ENCODE assay signal across 2 cellular contexts in the genomic region with DNA sequence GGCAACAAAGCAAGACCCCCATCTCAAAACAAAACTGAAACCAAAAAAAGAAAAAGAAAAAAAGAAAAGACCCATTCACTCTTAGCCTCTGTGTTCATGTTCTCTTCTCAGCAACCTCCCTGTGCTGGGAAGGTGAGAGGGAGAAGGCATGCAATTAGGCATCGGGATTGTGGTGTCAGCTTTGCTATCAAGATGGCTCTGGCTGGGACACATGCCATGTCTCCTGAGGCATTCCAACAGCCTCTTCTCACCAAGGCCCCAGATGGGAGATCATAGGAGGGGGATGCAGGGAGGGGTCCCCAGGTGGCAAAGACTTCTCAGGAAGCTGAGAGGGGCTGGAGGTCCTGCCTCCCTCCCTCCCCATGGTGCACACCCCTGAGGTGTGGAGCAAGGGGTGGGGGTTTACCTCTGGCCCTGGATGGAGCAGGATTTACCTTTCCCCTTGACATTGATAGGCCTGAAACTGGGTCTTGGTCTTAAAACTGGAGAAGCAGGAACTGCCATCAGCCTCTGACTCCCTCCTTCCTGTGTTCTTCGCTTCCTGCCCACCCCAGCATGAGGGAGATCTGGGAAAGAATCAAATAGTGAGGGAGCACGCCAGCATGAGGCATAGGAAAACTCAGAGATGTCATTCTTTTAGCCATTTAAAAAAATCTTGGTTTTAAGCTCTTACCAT.
TF ChIP-seq lines count a peak whose summit lies in the region.

No MANE protein-coding gene starts in this region.

TF ChIP-seq in IMR-90, 13 proteins besides CTCF, POLR2A, EP300 and RAD21:
- TF ChIP-seq SMC3 (IDR thresholded peaks at IDR 0.05; ENCODE audit: low read depth, low read length) (no peak), CEBPB (IDR thresholded peaks at IDR 0.05; ENCODE audit: low read depth, low read length) (no peak), MAFK (IDR thresholded peaks at IDR 0.05; ENCODE audit: low read depth, low read length) (no peak), CHD1 (IDR thresholded peaks at IDR 0.05; ENCODE audit: low read depth, low read length) (no peak), FOS (IDR thresholded peaks at IDR 0.05; ENCODE audit: low read depth, low read length) (no peak), NFE2L2 (IDR thresholded peaks at IDR 0.05; ENCODE audit: low read depth, low read length) (no peak), BHLHE40 (IDR thresholded peaks at IDR 0.05; ENCODE audit: low read depth, low read length) (no peak), RFX5 (IDR thresholded peaks at IDR 0.05; ENCODE audit: low read depth, low read length) (no peak), RCOR1 (IDR thresholded peaks at IDR 0.05; ENCODE audit: insufficient replicate concordance, low read length) (no peak), MXI1 (IDR thresholded peaks at IDR 0.05; ENCODE audit: borderline replicate concordance, low read depth, low read length) (no peak), MAZ (IDR thresholded peaks at IDR 0.05; ENCODE audit: borderline replicate concordance, low read depth, low read length) (no peak)
- TF ChIP-seq, protein P1, sequence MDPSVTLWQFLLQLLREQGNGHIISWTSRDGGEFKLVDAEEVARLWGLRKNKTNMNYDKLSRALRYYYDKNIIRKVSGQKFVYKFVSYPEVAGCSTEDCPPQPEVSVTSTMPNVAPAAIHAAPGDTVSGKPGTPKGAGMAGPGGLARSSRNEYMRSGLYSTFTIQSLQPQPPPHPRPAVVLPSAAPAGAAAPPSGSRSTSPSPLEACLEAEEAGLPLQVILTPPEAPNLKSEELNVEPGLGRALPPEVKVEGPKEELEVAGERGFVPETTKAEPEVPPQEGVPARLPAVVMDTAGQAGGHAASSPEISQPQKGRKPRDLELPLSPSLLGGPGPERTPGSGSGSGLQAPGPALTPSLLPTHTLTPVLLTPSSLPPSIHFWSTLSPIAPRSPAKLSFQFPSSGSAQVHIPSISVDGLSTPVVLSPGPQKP (IDR thresholded peaks at IDR 0.05; ENCODE audit: borderline replicate concordance, low read depth, low read length) = no peak
- TF ChIP-seq, protein P2, sequence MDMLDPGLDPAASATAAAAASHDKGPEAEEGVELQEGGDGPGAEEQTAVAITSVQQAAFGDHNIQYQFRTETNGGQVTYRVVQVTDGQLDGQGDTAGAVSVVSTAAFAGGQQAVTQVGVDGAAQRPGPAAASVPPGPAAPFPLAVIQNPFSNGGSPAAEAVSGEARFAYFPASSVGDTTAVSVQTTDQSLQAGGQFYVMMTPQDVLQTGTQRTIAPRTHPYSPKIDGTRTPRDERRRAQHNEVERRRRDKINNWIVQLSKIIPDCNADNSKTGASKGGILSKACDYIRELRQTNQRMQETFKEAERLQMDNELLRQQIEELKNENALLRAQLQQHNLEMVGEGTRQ (IDR thresholded peaks at IDR 0.05; ENCODE audit: low read depth, low read length) = no peak

TF ChIP-seq in H1, 55 proteins besides CTCF, POLR2A, EP300 and RAD21:
- TF ChIP-seq SIN3A (conservative IDR thresholded peaks at IDR 0.05 in 1 of 2, IDR thresholded peaks at IDR 0.05 in 1 of 2; ENCODE audit: low read depth in 1 of 2, low read length in 2 of 2) (no peak), TAF7 (optimal IDR thresholded peaks at IDR 0.05; ENCODE audit: borderline replicate concordance, low read depth, low read length) (no peak), CTBP2 (IDR thresholded peaks at IDR 0.05; ENCODE audit: borderline replicate concordance, insufficient read depth, insufficient read length, low read length) (no peak), KDM4A (IDR thresholded peaks at IDR 0.05; ENCODE audit: low read depth, low read length, severe bottlenecking) (no peak), BCL11A (IDR thresholded peaks at IDR 0.05; ENCODE audit: low read depth in 2 of 2, low read length in 2 of 2) (no peak), BACH1 (IDR thresholded peaks at IDR 0.05; ENCODE audit: low read length) (no peak), TCF12 (IDR thresholded peaks at IDR 0.05; ENCODE audit: low read depth, low read length) (no peak), GABPA (IDR thresholded peaks at IDR 0.05; ENCODE audit: borderline replicate concordance, insufficient read depth, low read length) (no peak), CEBPB (IDR thresholded peaks at IDR 0.05; ENCODE audit: low read depth, low read length) (no peak), CBX8 (IDR thresholded peaks at IDR 0.05; ENCODE audit: borderline replicate concordance, low read depth, low read length) (no peak), KDM5A (IDR thresholded peaks at IDR 0.05; ENCODE audit: low read length) (no peak), RBBP5 (IDR thresholded peaks at IDR 0.05; ENCODE audit: borderline replicate concordance, low read depth, low read length) (no peak), RFX5 (IDR thresholded peaks at IDR 0.05; ENCODE audit: borderline replicate concordance, low read depth, low read length) (no peak), RXRA (IDR thresholded peaks at IDR 0.05; ENCODE audit: insufficient read depth, low read depth, low read length) (no peak)
- TF ChIP-seq, protein P2 (IDR thresholded peaks at IDR 0.05; ENCODE audit: low read length) = no peak
- TF ChIP-seq, protein P3, sequence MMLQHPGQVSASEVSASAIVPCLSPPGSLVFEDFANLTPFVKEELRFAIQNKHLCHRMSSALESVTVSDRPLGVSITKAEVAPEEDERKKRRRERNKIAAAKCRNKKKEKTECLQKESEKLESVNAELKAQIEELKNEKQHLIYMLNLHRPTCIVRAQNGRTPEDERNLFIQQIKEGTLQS (IDR thresholded peaks at IDR 0.05; ENCODE audit: insufficient read depth, low read depth, low read length) = no peak
